Comparison of ENCODE assay signal across 18 cellular contexts in genomic region chr4:118987959-118988634, GRCh38.
DNase-seq lines count a peak whose midpoint lies in the region; ATAC-seq, FAIRE-seq and TF ChIP-seq lines count a peak whose summit lies in the region.
"Had no signal": no experiment of that assay in that cellular context is flagged by ENCODE, and none has a peak within 500 bp of the region (broad histone marks: within the 10 kb centered on the region; RNA-seq: fewer than 3 reads in every experiment).

No MANE protein-coding gene starts in this region.

- ATAC-seq in RWPE2 (ENCODE audit: low read depth), result no peak
- ATAC-seq in pancreas, result peak; percentile 69 to 80 (median 73)
- ATAC-seq: left colon had no signal

- in situ Hi-C loops in transverse colon (cut with MboI; ENCODE audit: low pct_ligation_motif_present in 1 of 4, low pct_unique_long_range_greater_than_20kb in 1 of 4, low sequenced_read_pairs in 3 of 4), result loop anchor here (10.0 to 25.0 kb wide), 3 partner anchors 226 to 499 kb away; no protein-coding TSS in a partner anchor

- H3K36me3 ChIP-seq in RWPE2 (ENCODE audit: low read depth) (no peaks in the 10 kb centered on the region), pancreas (no peaks in the 10 kb centered on the region), transverse colon (no peaks in the 10 kb centered on the region)

- no peak for TF ChIP-seq EP300 in transverse colon (IDR thresholded peaks at IDR 0.05; ENCODE audit: low read depth)

- TF ChIP-seq CTCF in RWPE2 (IDR thresholded peaks at IDR 0.05; ENCODE audit: poor library complexity, severe bottlenecking) (no peak), pancreas (IDR thresholded peaks at IDR 0.05) (no peak), transverse colon (IDR thresholded peaks at IDR 0.05) (no peak)

- intact Hi-C loops in pancreas (cut with DNase I), result no loop called here
- intact Hi-C loops in transverse colon (cut with DNase I; ENCODE audit: low total_unique reads), result loop anchor here (10.0 kb wide), 1 partner anchor 227 kb away; the partner anchor contains the start of gene USP53

- no peaks in the 10 kb centered on the region for H3K9me3 ChIP-seq in RWPE2 (ENCODE audit: severe bottlenecking)
- no peaks in the 10 kb centered on the region for H3K9me3 ChIP-seq in pancreas
- no peaks in the 10 kb centered on the region for H3K9me3 ChIP-seq in transverse colon
- H3K9me3 ChIP-seq: BE2C had no signal

- H3K4me3 ChIP-seq in RWPE2 (ENCODE audit: severe bottlenecking) (no peak overlapping the region), pancreas (no peak overlapping the region), transverse colon (no peak overlapping the region)

- H3K27me3 ChIP-seq in RWPE2 (ENCODE audit: insufficient read depth, poor library complexity, severe bottlenecking) (no peaks in the 10 kb centered on the region), pancreas (no peaks in the 10 kb centered on the region), transverse colon (no peaks in the 10 kb centered on the region)
- H3K27me3 ChIP-seq: BE2C had no signal

- H3K27ac ChIP-seq in RWPE2 (ENCODE audit: poor library complexity, severe bottlenecking) (peak overlapping the region; percentile 67), epithelial cell of prostate (peak overlapping the region; percentile 98), pancreas (peak overlapping the region in 1 of 4 donors; percentile 19), transverse colon (peak overlapping the region; percentile 82 to 87 (median 84)), caudate nucleus (ENCODE audit: low read depth, low read length) (no peak overlapping the region)

- H3K4me1 ChIP-seq in RWPE2 (ENCODE audit: insufficient read depth, poor library complexity, severe bottlenecking), result peaks cover 12% of the 10 kb centered on the region
- peaks cover 0 to 4% (median 0%) of the 10 kb centered on the region in 3 donors for H3K4me1 ChIP-seq in pancreas
- H3K4me1 ChIP-seq in transverse colon, result peaks cover 10 to 44% (median 17%) of the 10 kb centered on the region in 4 donors

- no peak for TF ChIP-seq POLR2A in transverse colon (IDR thresholded peaks at IDR 0.05)

- no peak for FAIRE-seq in pancreas (lab: Jason Lieb, UNC)
- FAIRE-seq: GM12892, RCC 7860 had no signal

- 74 to 75% methylated on average over 1 of the region's 1 CpG for WGBS in pancreas, 2 donors
- WGBS in transverse colon (ENCODE audit: low coverage in 1 of 2), 2 donors, result 50 to 63% methylated on average over 1 of the region's 1 CpG

- DNase-seq in RWPE2 (ENCODE audit: low spot score), result no peak
- DNase-seq in epithelial cell of prostate (ENCODE audit: low read depth, low spot score), result no peak
- no peak for DNase-seq in pancreas
- DNase-seq in transverse colon, result no peak
- no peak for DNase-seq in CD1c-positive myeloid dendritic cell (ENCODE audit: extremely low spot score)
- DNase-seq in activated gamma-delta T cell (lab: John Stamatoyannopoulos, UW), result no peak
- no peak for DNase-seq in caudate nucleus (lab: John Stamatoyannopoulos, UW)
- DNase-seq: activated CD4-positive, alpha-beta T cell treated with anti-CD3 and anti-CD28 coated beads, Interleukin-2, amount 50 U/mL, for 1 hour; BE2C; effector CD8-positive, alpha-beta T cell; GF-D8; Kasumi-1; left colon; naive B cell; NCI-H1105 treated with DMSO at 0.1 percent for 48 hours; stimulated activated naive CD4-positive, alpha-beta T cell had no signal
